In genomic region chr14:75861161-75861621, GRCh38 we compare ENCODE assay signal across 12 cellular contexts.
DNase-seq lines count a peak whose midpoint lies in the region; ATAC-seq and TF ChIP-seq lines count a peak whose summit lies in the region.
"Had no signal": no experiment of that assay in that cellular context is flagged by ENCODE, and none has a peak within 500 bp of the region (broad histone marks: within the 10 kb centered on the region; RNA-seq: fewer than 3 reads in every experiment).

No MANE protein-coding gene starts in this region.

- H3K4me3 ChIP-seq in H7 (ENCODE audit: insufficient read depth, low read depth, low read length), result no peak overlapping the region
- H3K4me3 ChIP-seq in gastroesophageal sphincter, result no peak overlapping the region
- H3K4me3 ChIP-seq in effector memory CD4-positive, alpha-beta T cell (ENCODE audit: insufficient read depth, low read depth, low read length, poor library complexity, severe bottlenecking), result no peak overlapping the region
- H3K4me3 ChIP-seq: SJSA1 had no signal

- no peak for TF ChIP-seq CTCF in gastroesophageal sphincter (IDR thresholded peaks at IDR 0.05)

- H3K36me3 ChIP-seq in H7 (replicated peaks; ENCODE audit: control insufficient read depth, insufficient read depth, low read length), result no peaks in the 10 kb centered on the region; the same call in 1 of the 2 replicates
- H3K36me3 ChIP-seq in gastroesophageal sphincter, result no peaks in the 10 kb centered on the region
- no peaks in the 10 kb centered on the region for H3K36me3 ChIP-seq in effector memory CD4-positive, alpha-beta T cell (ENCODE audit: control insufficient read depth, insufficient read depth, low read length)
- H3K36me3 ChIP-seq: SJSA1 had no signal

- peaks cover 10 to 31% (median 13%) of the 10 kb centered on the region in 3 donors for H3K4me1 ChIP-seq in gastroesophageal sphincter
- H3K4me1 ChIP-seq in effector memory CD4-positive, alpha-beta T cell (ENCODE audit: control insufficient read depth, insufficient read depth, low read length, poor library complexity, severe bottlenecking), result no peaks in the 10 kb centered on the region

- DNase-seq in H7 (peak; percentile 32), RPMI8226 (peak; percentile 39), renal cortical epithelial cell (ENCODE audit: low read depth) (peak; percentile 49), ecto neural progenitor cell (ENCODE audit: low spot score) (no peak), HPDE6-E6E7 (ENCODE audit: extremely low spot score) (no peak)
- DNase-seq in effector memory CD4-positive, alpha-beta T cell, result no peak
- DNase-seq: activated CD4-positive, alpha-beta T cell treated with anti-CD3 and anti-CD28 coated beads, Interleukin-2, amount 50 U/mL, for 4 hours; central memory CD4-positive, alpha-beta T cell; NCI-H1417 had no signal

- TF ChIP-seq EP300 in gastroesophageal sphincter (IDR thresholded peaks at IDR 0.05), result no peak

- no peaks in the 10 kb centered on the region for H3K9me3 ChIP-seq in gastroesophageal sphincter
- H3K9me3 ChIP-seq in effector memory CD4-positive, alpha-beta T cell (ENCODE audit: control insufficient read depth, low read length), result no peaks in the 10 kb centered on the region
- H3K9me3 ChIP-seq: SJSA1 had no signal

- no peak for TF ChIP-seq POLR2A in gastroesophageal sphincter (IDR thresholded peaks at IDR 0.05)

- WGBS in gastroesophageal sphincter (ENCODE audit: low coverage in 1 of 2), 2 donors, result 36 to 49% methylated on average over 3 to 4 of the region's 4 CpGs

- ATAC-seq in gastroesophageal sphincter (peak; percentile 61), GM18498 (IDR thresholded peaks at IDR 0.05; ENCODE audit: unreplicated experiment) (no peak)

- H3K27ac ChIP-seq in gastroesophageal sphincter, result peak overlapping the region; percentile 23 to 50 (median 36)
- no peak overlapping the region for H3K27ac ChIP-seq in effector memory CD4-positive, alpha-beta T cell (ENCODE audit: insufficient read depth, low read length, poor library complexity, severe bottlenecking)
- H3K27ac ChIP-seq: SJSA1 had no signal

- H3K27me3 ChIP-seq in H7 (ENCODE audit: control insufficient read depth, insufficient read depth, low read length) (peaks cover 8% of the 10 kb centered on the region), gastroesophageal sphincter (no peaks in the 10 kb centered on the region)
- H3K27me3 ChIP-seq in effector memory CD4-positive, alpha-beta T cell (replicated peaks; ENCODE audit: control insufficient read depth, insufficient read depth, low read length, poor library complexity, severe bottlenecking), result no peaks in the 10 kb centered on the region
- H3K27me3 ChIP-seq: SJSA1 had no signal

Comparison
In these comparisons a context has a peak if more than half of its experiments do, and no peak if none do; other contexts are left out.
1. DNase-seq: peak in H7 (single experiment), RPMI8226 (single experiment) and renal cortical epithelial cell (single experiment); none in ecto neural progenitor cell (single experiment), effector memory CD4-positive, alpha-beta T cell (0 of 3) and HPDE6-E6E7 (single experiment).